ENCODE assay signal across 8 cellular contexts in genomic region chr3:192850501-192850981, GRCh38.
A peak's percentile ranks its signal among the peaks of the same experiment; 100 is the strongest.
DNase-seq lines count a peak whose midpoint lies in the region; ATAC-seq and TF ChIP-seq lines count a peak whose summit lies in the region.

No MANE protein-coding gene starts in this region.

- WGBS in upper lobe of left lung, 2 donors: 81 to 84% methylated on average over 7 to 11 of the region's 11 CpGs

- no peak for TF ChIP-seq POLR2A in upper lobe of left lung (IDR thresholded peaks at IDR 0.05)

- ATAC-seq in HG03175 (IDR thresholded peaks at IDR 0.05; ENCODE audit: unreplicated experiment) (peak; percentile 77), upper lobe of left lung (ENCODE audit: low FRiP score in 2 of 2) (peak; percentile 32 to 36)

- TF ChIP-seq CTCF in upper lobe of left lung (IDR thresholded peaks at IDR 0.05): no peak

- H3K27ac ChIP-seq in upper lobe of left lung: no peak overlapping the region

- TF ChIP-seq EP300 in upper lobe of left lung (IDR thresholded peaks at IDR 0.05): no peak

- DNase-seq in activated CD8-positive, alpha-beta memory T cell treated with anti-CD3 and anti-CD28 coated beads for 48 hours (ENCODE audit: low read depth in 2 of 3, low spot score in 2 of 3): peak in 2 of 3 experiments; percentile 5 to 11
- no peak for DNase-seq in activated CD8-positive, alpha-beta memory T cell treated with anti-CD3 and anti-CD28 coated beads, Interleukin-2, amount 50 U/mL, for 4 hours
- peak; percentile 3 for DNase-seq in activated CD4-positive, CD25-positive, alpha-beta regulatory T cell treated with anti-CD3 and anti-CD28 coated beads, Interleukin-2, amount 50 U/mL, for 16 hours (ENCODE audit: low read depth, low spot score)
- DNase-seq in islet precursor cell (peak; percentile 91), upper lobe of left lung (peak; percentile 23), COLO829 (ENCODE audit: low spot score) (no peak), anterior cingulate cortex (lab: John Stamatoyannopoulos, UW) (no peak)

- no peaks in the 10 kb centered on the region for H3K36me3 ChIP-seq in upper lobe of left lung

- H3K4me3 ChIP-seq in upper lobe of left lung: no peak overlapping the region

- H3K9me3 ChIP-seq in upper lobe of left lung: no peaks in the 10 kb centered on the region

- H3K27me3 ChIP-seq in upper lobe of left lung: no peaks in the 10 kb centered on the region

- H3K4me1 ChIP-seq in upper lobe of left lung: peaks cover 5 to 24% (median 14%) of the 10 kb centered on the region in 4 donors

Comparison
In these comparisons a context has a peak if more than half of its experiments do, and no peak if none do; other contexts are left out.
1. DNase-seq: peak in activated CD8-positive, alpha-beta memory T cell treated with anti-CD3 and anti-CD28 coated beads for 48 hours (2 of 3), activated CD4-positive, CD25-positive, alpha-beta regulatory T cell treated with anti-CD3 and anti-CD28 coated beads, Interleukin-2, amount 50 U/mL, for 16 hours (single experiment), islet precursor cell (single experiment) and upper lobe of left lung (2 of 2); none in activated CD8-positive, alpha-beta memory T cell treated with anti-CD3 and anti-CD28 coated beads, Interleukin-2, amount 50 U/mL, for 4 hours (single experiment), COLO829 (single experiment) and anterior cingulate cortex (0 of 58).